In the genomic region with DNA sequence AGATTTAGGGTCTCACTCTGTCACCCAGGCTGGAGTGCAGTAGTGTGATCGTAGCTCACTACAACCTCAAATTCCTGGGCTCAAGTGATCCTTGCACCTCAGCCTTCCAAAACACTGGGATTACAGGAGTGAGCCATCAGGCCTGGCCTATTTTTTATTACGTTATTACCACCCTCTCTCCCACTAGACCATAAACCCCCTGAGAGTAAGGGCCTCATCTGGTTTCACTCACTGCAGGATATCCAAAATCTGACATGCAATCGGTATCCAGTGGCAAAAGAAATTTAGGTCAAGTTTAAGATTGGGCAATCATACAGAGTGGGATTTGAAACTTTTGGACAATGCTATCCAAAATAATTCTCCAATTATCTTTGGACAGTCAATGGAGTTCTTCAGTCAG, we compare ENCODE assay signal across 23 cellular contexts.
DNase-seq lines count a peak whose midpoint lies in the region; ATAC-seq, FAIRE-seq and TF ChIP-seq lines count a peak whose summit lies in the region.
"Had no signal": no experiment of that assay in that cellular context is flagged by ENCODE, and none has a peak within 500 bp of the region (broad histone marks: within the 10 kb centered on the region; RNA-seq: fewer than 3 reads in every experiment).

No MANE protein-coding gene starts in this region.

- no peak for DNase-seq in Right ventricle myocardium superior
- DNase-seq in right atrium auricular region (ENCODE audit: low spot score): no peak
- DNase-seq in K562 (ENCODE audit: extremely low read depth in 1 of 4, low spot score in 3 of 4): no peak
- DNase-seq in fibroblast of gingiva (ENCODE audit: low read depth): peak; percentile 76
- DNase-seq in SW 1271 (lab: John Stamatoyannopoulos, UW): no peak
- no peak for DNase-seq in NCI-H1092 (lab: John Stamatoyannopoulos, UW)
- DNase-seq: 8988T; ACHN; AML-193; BE2C; CD4-positive, alpha-beta T cell; CD8-positive, alpha-beta memory T cell; DMS 273 treated with DMSO at 0.1 percent for 48 hours; DMS79; EL; GDM1; H9 had no signal

- no TSS peak for BruUV-seq in K562 (replicated peaks; lab: Mats Ljungman, UMichigan)

- FAIRE-seq in K562 (lab: Jason Lieb, UNC): no peak
- FAIRE-seq: A549, D721Med, GM12878 had no signal

- H3K27ac ChIP-seq in right atrium auricular region (no peak overlapping the region), K562 (ENCODE audit: extremely low read depth, low read depth, low read length) (no peak overlapping the region)
- H3K27ac ChIP-seq: A549; BLaER1 treated with 17β-estradiol and CSF1 and Interleukin-3, amounts not matched to agents 10 nM and 100 nM had no signal

- no peak overlapping the region for H3K4me2 ChIP-seq in K562 (ENCODE audit: insufficient read depth, low read length)
- H3K4me2 ChIP-seq: A549; BLaER1 treated with 17β-estradiol and CSF1 and Interleukin-3, amounts not matched to agents 10 nM and 100 nM; GM23338 had no signal

- no peak for TF ChIP-seq EP300 in K562 (IDR thresholded peaks at IDR 0.05; ENCODE audit: low read length)

- H3K4me1 ChIP-seq in right atrium auricular region: no peaks in the 10 kb centered on the region
- H3K4me1 ChIP-seq in K562 (replicated peaks in 1 of 2; ENCODE audit: control insufficient read depth in 2 of 2, insufficient read depth in 2 of 2, low read length in 2 of 2): no peaks in the 10 kb centered on the region
- H3K4me1 ChIP-seq: A549, BE2C had no signal

- H3K27me3 ChIP-seq in right atrium auricular region (no peaks in the 10 kb centered on the region), K562 (ENCODE audit: control insufficient read depth in 2 of 2, insufficient read depth in 2 of 2, low read length in 2 of 2) (no peaks in the 10 kb centered on the region)
- H3K27me3 ChIP-seq: BE2C; BLaER1 treated with 17β-estradiol and CSF1 and Interleukin-3, amounts not matched to agents 10 nM and 100 nM had no signal

- in situ Hi-C loops in K562 (cut with MboI): no loop called here

- POLR2A ChIA-PET in K562 (lab: Yijun Ruan, JAX): no interaction called here

- no peaks in the 10 kb centered on the region for H3K79me2 ChIP-seq in K562 (ENCODE audit: control insufficient read depth, insufficient read depth, low read length)

- H3K4me3 ChIP-seq in right atrium auricular region (no peak overlapping the region), K562 (no peak overlapping the region)
- H3K4me3 ChIP-seq: A549; BLaER1 treated with 17β-estradiol and CSF1 and Interleukin-3, amounts not matched to agents 10 nM and 100 nM; GM12878; GM23338 had no signal

- ATAC-seq in Right ventricle myocardium superior (ENCODE audit: poor library complexity) (peak; percentile 21), K562 (no peak)
- ATAC-seq: A549, GM12878, GM23338, HCT116 had no signal

- no peaks in the 10 kb centered on the region for H3K9me1 ChIP-seq in K562 (ENCODE audit: control insufficient read depth, insufficient read depth, low read length)

- CTCF ChIA-PET in K562 (lab: Yijun Ruan, JAX; ENCODE audit: low intra/inter-chr PET ratio): no interaction called here

- intact Hi-C loops in Right ventricle myocardium superior (cut with DNase I): no loop called here
- intact Hi-C loops in K562 (cut with micrococcal nuclease): no loop called here

- H3K36me3 ChIP-seq in right atrium auricular region (no peaks in the 10 kb centered on the region), K562 (ENCODE audit: control insufficient read depth, insufficient read depth, low read length) (no peaks in the 10 kb centered on the region)
- H3K36me3 ChIP-seq: BE2C; BLaER1 treated with 17β-estradiol and CSF1 and Interleukin-3, amounts not matched to agents 10 nM and 100 nM had no signal

- no peak overlapping the region for H3K9ac ChIP-seq in K562 (ENCODE audit: insufficient read depth in 1 of 2, low read depth in 2 of 2, low read length in 2 of 2)
- H3K9ac ChIP-seq: BLaER1 treated with 17β-estradiol and CSF1 and Interleukin-3, amounts not matched to agents 10 nM and 100 nM had no signal

- WGBS in K562 (ENCODE audit: insufficient coverage, low coverage, missing lambda C conversion rate): 36% methylated on average over 3 of the region's 3 CpGs

- no peak for TF ChIP-seq RAD21 in K562 (CRISPR knock-in tag; conservative IDR thresholded peaks at IDR 0.05 in 1 of 2, IDR thresholded peaks at IDR 0.05 in 1 of 2)

- H3K9me3 ChIP-seq in right atrium auricular region (no peaks in the 10 kb centered on the region), K562 (replicated peaks; ENCODE audit: control insufficient read depth, insufficient read depth, low read depth, low read length) (no peaks in the 10 kb centered on the region)
- H3K9me3 ChIP-seq: A549; BE2C; BLaER1 treated with 17β-estradiol and CSF1 and Interleukin-3, amounts not matched to agents 10 nM and 100 nM had no signal

- TF ChIP-seq CTCF in right atrium auricular region (IDR thresholded peaks at IDR 0.05) (no peak), K562 (IDR thresholded peaks at IDR 0.05 in 2 of 3, conservative IDR thresholded peaks at IDR 0.05 in 1 of 3; ENCODE audit: insufficient read depth in 2 of 3, low read depth in 1 of 3, low read length in 3 of 3) (no peak)

- TF ChIP-seq POLR2A in K562 (conservative IDR thresholded peaks at IDR 0.05): no peak

- no peaks in the 10 kb centered on the region for H4K20me1 ChIP-seq in K562 (replicated peaks; ENCODE audit: control insufficient read depth, insufficient read depth, low read length)
- H4K20me1 ChIP-seq: BLaER1 treated with 17β-estradiol and CSF1 and Interleukin-3, amounts not matched to agents 10 nM and 100 nM had no signal

- no peak overlapping the region for H2AFZ ChIP-seq in K562 (ENCODE audit: low read depth, low read length)
- H2AFZ ChIP-seq: GM23338 had no signal

TF ChIP-seq in K562, 482 proteins besides CTCF, POLR2A, EP300 and RAD21:
- TF ChIP-seq PHB2 (IDR thresholded peaks at IDR 0.05; ENCODE audit: low read depth): no peak
- no peak for TF ChIP-seq FOXK2 (conservative IDR thresholded peaks at IDR 0.05 in 1 of 2, IDR thresholded peaks at IDR 0.05 in 1 of 2; ENCODE audit: low read depth in 2 of 2)
- TF ChIP-seq CEBPB (tag; IDR thresholded peaks at IDR 0.05): 0 out of 2 replicates have a peak, but pooled peaks have one; percentile 17
- no peak for TF ChIP-seq CCAR2 (IDR thresholded peaks at IDR 0.05; ENCODE audit: low read depth, low read length)
- TF ChIP-seq CEBPG (CRISPR knock-in tag; IDR thresholded peaks at IDR 0.05): no peak
- TF ChIP-seq CEBPG (tag; conservative IDR thresholded peaks at IDR 0.05 in 1 of 2, IDR thresholded peaks at IDR 0.05 in 1 of 2): peak; percentile 31 to 42; a peak in 2 of 4 replicates
